Comparison of ENCODE assay signal across 9 cellular contexts in genomic region chr16:88549671-88550643, GRCh38. TPM values are rescaled to one million over a fixed set of nuclear protein-coding genes. Genes with fewer than 3 reads are reported as not detected.
A peak's percentile ranks its signal among the peaks of the same experiment; 100 is the strongest.
DNase-seq lines count a peak whose midpoint lies in the region; ATAC-seq and TF ChIP-seq lines count a peak whose summit lies in the region.
"Had no signal": no experiment of that assay in that cellular context is flagged by ENCODE, and none has a peak within 500 bp of the region (broad histone marks: within the 10 kb centered on the region; RNA-seq: fewer than 3 reads in every experiment).

No MANE protein-coding gene starts in this region.

- H3K27ac Mint-ChIP-seq in activated CD4-positive, alpha-beta memory T cell treated with anti-CD3 and anti-CD28 coated beads for 36 hours, result peak overlapping the region; percentile 8
- no peak overlapping the region for H3K27ac Mint-ChIP-seq in T-helper 2 cell treated with Interferon-gamma antibody and Interleukin-4, amounts not matched to agents 5 μg/mL and 100 μg/mL, for 36 hours

- H3K36me3 ChIP-seq in BLaER1 treated with 17β-estradiol and CSF1 and Interleukin-3, amounts not matched to agents 10 nM and 100 nM, result no peaks in the 10 kb centered on the region
- H3K36me3 ChIP-seq in GM06990 (ENCODE audit: control insufficient read depth, insufficient read depth, low read length), result no peaks in the 10 kb centered on the region; the same call in 1 of the 2 replicates

- no peaks in the 10 kb centered on the region for H3K9me3 Mint-ChIP-seq in activated CD4-positive, alpha-beta memory T cell treated with anti-CD3 and anti-CD28 coated beads for 36 hours
- no peaks in the 10 kb centered on the region for H3K9me3 Mint-ChIP-seq in T-helper 2 cell treated with Interferon-gamma antibody and Interleukin-4, amounts not matched to agents 5 μg/mL and 100 μg/mL, for 36 hours

- H3K27ac ChIP-seq in BLaER1 treated with 17β-estradiol and CSF1 and Interleukin-3, amounts not matched to agents 10 nM and 100 nM, result peak overlapping the region in 8 of 11 experiments; percentile 10 to 57 (median 31); a peak in 10 of 22 replicates

- H3K27me3 Mint-ChIP-seq in activated CD4-positive, alpha-beta memory T cell treated with anti-CD3 and anti-CD28 coated beads for 36 hours, result no peaks in the 10 kb centered on the region
- H3K27me3 Mint-ChIP-seq in T-helper 2 cell treated with Interferon-gamma antibody and Interleukin-4, amounts not matched to agents 5 μg/mL and 100 μg/mL, for 36 hours (ENCODE audit: low read depth), result peaks cover 16% of the 10 kb centered on the region

- POLR2A ChIA-PET in activated CD4-positive, alpha-beta memory T cell treated with anti-CD3 and anti-CD28 coated beads for 36 hours (lab: Charles Lee), result no interaction called here

- ATAC-seq in left lobe of liver (peak; percentile 31), HG03097 (IDR thresholded peaks at IDR 0.05; ENCODE audit: low FRiP score, unreplicated experiment) (no peak)

- peak overlapping the region in 7 of 11 experiments; percentile 10 to 41 (median 24); a peak in 10 of 22 replicates for H3K9ac ChIP-seq in BLaER1 treated with 17β-estradiol and CSF1 and Interleukin-3, amounts not matched to agents 10 nM and 100 nM

- H3K27me3 ChIP-seq in BLaER1 treated with 17β-estradiol and CSF1 and Interleukin-3, amounts not matched to agents 10 nM and 100 nM, result peaks cover 0 to 29% (median 0%) of the 10 kb centered on the region in 11 experiments; a peak in 6 of 22 replicates
- H3K27me3 ChIP-seq in GM06990 (replicated peaks; ENCODE audit: control insufficient read depth, insufficient read depth, low read length), result no peaks in the 10 kb centered on the region; the same call in 1 of the 2 replicates

- DNase-seq in GM06990 (ENCODE audit: extremely low read depth, insufficient read length), result peak; percentile 30
- DNase-seq in activated CD4-positive, alpha-beta memory T cell treated with anti-CD3 and anti-CD28 coated beads for 36 hours, result peak; percentile 47
- no peak for DNase-seq in left lobe of liver (ENCODE audit: low spot score)
- DNase-seq in activated CD4-positive, alpha-beta T cell treated with anti-CD3 and anti-CD28 coated beads for 4 hours, result no peak
- DNase-seq in T-helper 9 cell, result no peak
- DNase-seq in T-helper 2 cell treated with Interferon-gamma antibody and Interleukin-4, amounts not matched to agents 5 μg/mL and 100 μg/mL, for 36 hours (ENCODE audit: low spot score), result no peak
- DNase-seq: stimulated activated CD4-positive, alpha-beta T cell treated with anti-CD3 and anti-CD28 coated beads, Interleukin-12 subunit alpha, Interleukin-12 subunit beta, amount 100 ng/mL, for 4 hours had no signal

- H3K4me1 Mint-ChIP-seq in activated CD4-positive, alpha-beta memory T cell treated with anti-CD3 and anti-CD28 coated beads for 36 hours (ENCODE audit: low read depth), result peaks cover 11% of the 10 kb centered on the region
- peaks cover 3% of the 10 kb centered on the region for H3K4me1 Mint-ChIP-seq in T-helper 2 cell treated with Interferon-gamma antibody and Interleukin-4, amounts not matched to agents 5 μg/mL and 100 μg/mL, for 36 hours (ENCODE audit: low read depth)

- H3K4me2 ChIP-seq in BLaER1 treated with 17β-estradiol and CSF1 and Interleukin-3, amounts not matched to agents 10 nM and 100 nM, result peak overlapping the region; percentile 62 to 96 (median 84)

- peaks cover 0 to 14% (median 0%) of the 10 kb centered on the region in 11 experiments; a peak in 3 of 22 replicates for H4K20me1 ChIP-seq in BLaER1 treated with 17β-estradiol and CSF1 and Interleukin-3, amounts not matched to agents 10 nM and 100 nM

- H3K36me3 Mint-ChIP-seq in activated CD4-positive, alpha-beta memory T cell treated with anti-CD3 and anti-CD28 coated beads for 36 hours, result no peaks in the 10 kb centered on the region
- no peaks in the 10 kb centered on the region for H3K36me3 Mint-ChIP-seq in T-helper 2 cell treated with Interferon-gamma antibody and Interleukin-4, amounts not matched to agents 5 μg/mL and 100 μg/mL, for 36 hours (ENCODE audit: low read depth)

- CTCF ChIA-PET in activated CD4-positive, alpha-beta memory T cell treated with anti-CD3 and anti-CD28 coated beads for 36 hours (lab: Charles Lee), result interaction anchor here (0.7 to 1.3 kb wide), 4 partner anchors 9 to 112 kb away, joined by 3 to 4 read pairs (median 3); no protein-coding TSS in a partner anchor

- H3K4me3 Mint-ChIP-seq in activated CD4-positive, alpha-beta memory T cell treated with anti-CD3 and anti-CD28 coated beads for 36 hours, result peak overlapping the region; percentile 32
- no peak overlapping the region for H3K4me3 Mint-ChIP-seq in T-helper 2 cell treated with Interferon-gamma antibody and Interleukin-4, amounts not matched to agents 5 μg/mL and 100 μg/mL, for 36 hours

- peaks cover 39 to 80% (median 72%) of the 10 kb centered on the region in 10 experiments for H3K4me1 ChIP-seq in BLaER1 treated with 17β-estradiol and CSF1 and Interleukin-3, amounts not matched to agents 10 nM and 100 nM

- peak overlapping the region in 7 of 10 experiments; percentile 23 to 54 (median 35); a peak in 12 of 20 replicates for H3K4me3 ChIP-seq in BLaER1 treated with 17β-estradiol and CSF1 and Interleukin-3, amounts not matched to agents 10 nM and 100 nM
- H3K4me3 ChIP-seq in GM06990 (replicated peaks; ENCODE audit: low read depth, low read length), result no peak overlapping the region

- intact Hi-C loops in activated CD4-positive, alpha-beta memory T cell treated with anti-CD3 and anti-CD28 coated beads for 36 hours (cut with micrococcal nuclease), result no loop called here

- TF ChIP-seq CTCF in GM06990 (IDR thresholded peaks at IDR 0.05; ENCODE audit: insufficient read depth, low read length, poor library complexity, severe bottlenecking), result no peak

- peaks cover 0 to 6% (median 1%) of the 10 kb centered on the region in 11 experiments; a peak in 7 of 22 replicates for H3K9me3 ChIP-seq in BLaER1 treated with 17β-estradiol and CSF1 and Interleukin-3, amounts not matched to agents 10 nM and 100 nM (replicated peaks in 1 of 11)

RNA-seq across cellular contexts. Expression of gene ZC3H18, which starts 20.2 kb away (rescaled TPM):
- total RNA-seq in activated CD4-positive, alpha-beta memory T cell treated with anti-CD3 and anti-CD28 coated beads for 36 hours, result 10 to 100 TPM; 72.0 to 72.7 TPM
- 18.1 TPM for total RNA-seq in left lobe of liver

Comparison
In these comparisons a context has a peak if more than half of its experiments do, and no peak if none do; other contexts are left out.
1. DNase-seq: peak in GM06990 (single experiment) and activated CD4-positive, alpha-beta memory T cell treated with anti-CD3 and anti-CD28 coated beads for 36 hours (single experiment); none in left lobe of liver (single experiment), activated CD4-positive, alpha-beta T cell treated with anti-CD3 and anti-CD28 coated beads for 4 hours (0 of 2), T-helper 9 cell (single experiment) and T-helper 2 cell treated with Interferon-gamma antibody and Interleukin-4, amounts not matched to agents 5 μg/mL and 100 μg/mL, for 36 hours (single experiment).